Comparison of ENCODE assay signal across 8 cellular contexts in the genomic region with DNA sequence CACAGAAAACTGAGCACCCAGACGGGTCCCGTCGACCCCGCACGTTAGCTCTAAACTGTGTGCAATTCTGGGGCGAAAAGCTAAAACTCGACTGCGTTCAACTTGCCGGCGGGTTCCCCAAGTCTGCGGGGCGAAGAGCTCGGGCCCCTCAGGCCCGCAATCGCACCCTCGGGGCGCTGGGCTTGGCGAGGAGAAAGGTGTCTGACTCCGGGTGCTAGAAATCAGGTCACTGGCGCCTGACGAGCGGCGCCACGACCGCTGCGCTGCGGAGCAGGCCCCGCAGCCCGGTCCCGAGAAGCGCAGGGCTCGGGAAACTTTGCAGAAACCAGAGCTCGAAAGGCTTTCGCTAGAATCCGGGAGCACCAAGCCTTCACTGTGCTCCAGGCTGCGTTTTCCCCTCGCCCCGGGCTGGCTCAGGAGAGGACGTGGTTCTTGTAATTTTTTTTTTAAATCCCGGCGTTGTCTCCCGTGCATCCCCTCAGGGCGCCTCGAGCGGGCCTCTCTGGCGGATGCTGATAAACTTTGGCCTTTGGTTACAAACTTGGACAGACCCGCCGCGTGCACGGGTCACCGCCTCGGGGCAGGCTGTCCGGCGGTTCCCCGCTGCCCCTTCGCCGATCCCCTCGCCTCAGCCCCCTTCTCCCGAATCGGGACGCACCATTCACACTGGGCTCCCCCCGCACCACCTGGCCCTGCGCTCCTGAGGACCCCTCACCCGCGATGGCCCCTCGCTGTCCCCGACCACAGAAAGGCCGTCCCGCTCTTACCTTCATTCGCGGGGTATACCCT. TPM values are rescaled to one million over a fixed set of nuclear protein-coding genes. Genes with fewer than 3 reads are reported as not detected.
DNase-seq lines count a peak whose midpoint lies in the region; ATAC-seq and TF ChIP-seq lines count a peak whose summit lies in the region.

No MANE protein-coding gene starts in this region.

- H3K4me1 ChIP-seq in HUES64 (ENCODE audit: insufficient read depth, low read length) = peaks cover 37% of the 10 kb centered on the region
- H3K4me1 ChIP-seq in mucosa of rectum (ENCODE audit: control insufficient read depth in 2 of 2, insufficient read depth in 2 of 2, low read length in 2 of 2) = peaks cover 16 to 23% of the 10 kb centered on the region in 2 donors
- peaks cover 13% of the 10 kb centered on the region for H3K4me1 ChIP-seq in thymus (ENCODE audit: control insufficient read depth, insufficient read depth, low read length)

- under 1% methylated on average over 71 of the region's 71 CpGs for WGBS in HUES64
- 1% methylated on average over 71 of the region's 71 CpGs for WGBS in thymus

- peaks cover 60% of the 10 kb centered on the region for H3K27me3 ChIP-seq in HUES64 (ENCODE audit: insufficient read depth, low read length)
- H3K27me3 ChIP-seq in mucosa of rectum (ENCODE audit: control insufficient read depth in 2 of 2, insufficient read depth in 2 of 2, low read length in 2 of 2) = peaks cover 7% of the 10 kb centered on the region in 2 donors
- peaks cover 56% of the 10 kb centered on the region for H3K27me3 ChIP-seq in thymus (ENCODE audit: control insufficient read depth, insufficient read depth)

- DNase-seq in D341Med (ENCODE audit: low spot score) (peak; percentile 50), erythroblast (lab: John Stamatoyannopoulos, UW) (peak; percentile 35 to 41), Kasumi-1 (lab: John Stamatoyannopoulos, UW) (no peak)
- DNase-seq in activated CD8-positive, alpha-beta memory T cell treated with anti-CD3 and anti-CD28 coated beads for 24 hours = peak; percentile 73

- H3K9me3 ChIP-seq in HUES64 (ENCODE audit: insufficient read depth, low read depth, low read length) = no peaks in the 10 kb centered on the region
- no peaks in the 10 kb centered on the region for H3K9me3 ChIP-seq in mucosa of rectum (ENCODE audit: control insufficient read depth in 2 of 2, low read length in 2 of 2)
- no peaks in the 10 kb centered on the region for H3K9me3 ChIP-seq in thymus (ENCODE audit: control insufficient read depth)

- peak overlapping the region; percentile 54; the same call in 1 of the 2 replicates for H3K9ac ChIP-seq in HUES64 (ENCODE audit: low read depth, low read length)
- peak overlapping the region; percentile 73 to 74 for H3K9ac ChIP-seq in mucosa of rectum (ENCODE audit: low read depth in 1 of 2, low read length in 2 of 2)

- TF ChIP-seq POLR2A in erythroblast (IDR thresholded peaks at IDR 0.05; ENCODE audit: low read length) = no peak

- peak; percentile 4 for ATAC-seq in GM21423 (IDR thresholded peaks at IDR 0.05; ENCODE audit: unreplicated experiment)

- H3K27ac ChIP-seq in HUES64 (ENCODE audit: low read depth, low read length) (no peak overlapping the region), mucosa of rectum (ENCODE audit: low read depth in 2 of 2, low read length in 2 of 2) (peak overlapping the region; percentile 45 to 73), thymus (ENCODE audit: low read depth) (no peak overlapping the region)

- H3K4me3 ChIP-seq in HUES64 (ENCODE audit: low read length) = peak overlapping the region; percentile 84
- peak overlapping the region; percentile 77 to 88 for H3K4me3 ChIP-seq in mucosa of rectum (ENCODE audit: low read length in 2 of 2)
- peak overlapping the region; percentile 74 for H3K4me3 ChIP-seq in thymus (ENCODE audit: low read length)

- H3K36me3 ChIP-seq in HUES64 (ENCODE audit: insufficient read depth, low read length) (peaks cover 12% of the 10 kb centered on the region; the same call in 1 of the 2 replicates), mucosa of rectum (ENCODE audit: control insufficient read depth in 2 of 2, insufficient read depth in 2 of 2, low read length in 2 of 2) (no peaks in the 10 kb centered on the region), thymus (ENCODE audit: control insufficient read depth, insufficient read depth) (no peaks in the 10 kb centered on the region)

RNA-seq across cellular contexts. Expression of a gene that starts 0.5 kb away (rescaled TPM):
- 31.6 TPM for polyA plus RNA-seq in HUES64 (2013, experiment 1 of 2)
- polyA plus RNA-seq in HUES64 (2013, experiment 2 of 2) = 48.9 TPM
- polyA plus RNA-seq in thymus = 7.8 TPM

Comparison
In these comparisons a context has a peak if more than half of its experiments do, and no peak if none do; other contexts are left out.
1. DNase-seq: peak in D341Med (single experiment), activated CD8-positive, alpha-beta memory T cell treated with anti-CD3 and anti-CD28 coated beads for 24 hours (single experiment) and erythroblast (2 of 2); none in Kasumi-1 (0 of 2).
2. H3K27ac ChIP-seq: peak in mucosa of rectum (2 of 2); none in HUES64 (single experiment) and thymus (single experiment).
3. Peak in every context shown above with its lines, with median percentiles within 50 percentile points of each other: H3K4me3 ChIP-seq.